In the genomic region with DNA sequence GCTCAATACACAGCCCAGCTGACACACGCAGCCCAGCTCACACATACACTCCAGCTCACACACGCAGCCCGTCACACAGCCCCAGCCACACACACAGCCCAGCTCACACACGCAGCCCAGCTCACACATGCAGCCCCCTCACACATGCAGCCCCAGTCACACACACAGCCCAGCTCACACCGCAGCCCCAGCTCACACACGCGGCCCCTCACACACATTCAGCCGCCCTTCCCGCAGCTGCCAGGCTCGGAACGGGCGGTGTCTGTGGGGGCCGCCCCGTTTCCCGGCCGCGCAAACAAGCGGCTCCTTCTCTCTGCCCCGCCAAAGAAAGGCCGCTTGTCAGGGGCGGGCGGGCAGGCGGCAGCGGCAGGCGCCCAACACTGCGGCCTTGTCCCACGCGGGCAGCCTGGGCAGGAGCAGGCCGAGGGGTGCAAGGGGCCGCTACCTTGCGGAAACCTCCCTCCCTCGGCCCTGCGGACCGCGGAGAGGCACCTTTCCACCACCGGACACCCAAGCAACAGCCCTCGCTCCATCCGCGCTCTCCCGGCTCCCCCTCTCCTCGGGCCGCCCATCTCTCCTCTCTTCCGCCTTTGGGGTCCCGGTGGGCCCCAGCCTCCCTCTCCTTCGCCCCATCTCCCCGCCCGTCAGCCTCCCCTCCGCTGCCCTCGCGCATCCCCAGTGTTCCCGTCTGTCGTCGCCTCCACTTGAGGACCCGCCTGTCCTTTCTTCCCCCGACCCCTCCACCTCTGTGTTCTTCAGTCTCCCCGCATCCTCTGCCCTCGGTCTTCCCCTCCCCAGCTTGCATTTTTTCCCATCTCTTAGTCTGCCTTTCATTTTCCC, we compare ENCODE assay signal across 8 cellular contexts. TPM values are rescaled to one million over a fixed set of nuclear protein-coding genes. Genes with fewer than 3 reads are reported as not detected.
A peak's percentile ranks its signal among the peaks of the same experiment; 100 is the strongest.
DNase-seq lines count a peak whose midpoint lies in the region; ATAC-seq and TF ChIP-seq lines count a peak whose summit lies in the region.

No MANE protein-coding gene starts in this region.

- H3K4me3 ChIP-seq in endodermal cell (ENCODE audit: low read length), result no peak overlapping the region
- H3K4me3 ChIP-seq in upper lobe of left lung, result peak overlapping the region; percentile 48 to 80 (median 65)

- TF ChIP-seq EP300 in upper lobe of left lung (IDR thresholded peaks at IDR 0.05), result no peak

- DNase-seq in CD4-positive, alpha-beta T cell, result peak in 6 of 10 experiments; percentile 4 to 29 (median 12)
- peak; percentile 72 for DNase-seq in activated CD4-positive, alpha-beta T cell treated with anti-CD3 and anti-CD28 coated beads, Interleukin-2, amount 10 ng/mL, durations not matched to agents 24 days and 14 days
- DNase-seq in endodermal cell (peak; percentile 73), upper lobe of left lung (peak in 1 of 2 donors; percentile 87), NCI-H1417 (lab: John Stamatoyannopoulos, UW) (no peak), NCI-H1105 (lab: John Stamatoyannopoulos, UW) (no peak)
- DNase-seq in natural killer cell treated with Interleukin-12 subunit alpha and Interleukin-12 subunit beta and Interleukin-15 and Interleukin-18, amount 100 ng/mL, for 72 hours (ENCODE audit: low spot score), result no peak

- no peak overlapping the region for H3K27ac ChIP-seq in CD4-positive, alpha-beta T cell (ENCODE audit: low read depth, low read length)
- H3K27ac ChIP-seq in endodermal cell (ENCODE audit: low read depth, low read length) (no peak overlapping the region), upper lobe of left lung (peak overlapping the region; percentile 90 to 96 (median 94))

- 7 to 19% methylated on average over 26 to 57 of the region's 57 CpGs for WGBS in endodermal cell (ENCODE audit: insufficient coverage in 1 of 2, insufficient read length in 1 of 2), 2 experiments
- 31 to 48% methylated on average over 24 to 57 of the region's 57 CpGs for WGBS in upper lobe of left lung, 2 donors

- TF ChIP-seq CTCF in CD4-positive, alpha-beta T cell (IDR thresholded peaks at IDR 0.05), result no peak
- TF ChIP-seq CTCF in endodermal cell (conservative IDR thresholded peaks at IDR 0.05) (no peak), upper lobe of left lung (IDR thresholded peaks at IDR 0.05) (no peak)

- POLR2A ChIA-PET in CD4-positive, alpha-beta T cell (lab: Charles Lee), result interaction anchor here (1.0 to 3.6 kb wide), 7 partner anchors 10 to 304 kb away, joined by 3 to 20 read pairs (median 6); partner anchors contain the start of genes ARCN1 and DDX6

- H3K36me3 ChIP-seq in endodermal cell (ENCODE audit: control insufficient read depth, insufficient read depth, low read length) (no peaks in the 10 kb centered on the region), upper lobe of left lung (peaks cover 0 to 12% (median 3%) of the 10 kb centered on the region in 4 donors)

- H3K4me1 ChIP-seq in endodermal cell (ENCODE audit: control insufficient read depth, insufficient read depth, low read length) (peaks cover 18% of the 10 kb centered on the region), upper lobe of left lung (peaks cover 58 to 68% (median 63%) of the 10 kb centered on the region in 4 donors)

- intact Hi-C loops in CD4-positive, alpha-beta T cell (cut with DNase I, micrococcal nuclease), result loop anchor here in 1 of 2 experiments (2.0 to 5.0 kb wide), 2 partner anchors 13 to 37 kb away; partner anchors contain the start of gene ARCN1
- intact Hi-C loops in activated CD4-positive, alpha-beta T cell treated with anti-CD3 and anti-CD28 coated beads, Interleukin-2, amount 10 ng/mL, durations not matched to agents 24 days and 14 days (cut with micrococcal nuclease), result loop anchor here (2.0 kb wide), 1 partner anchor 37 kb away; the partner anchor contains the start of gene ARCN1

- ATAC-seq in CD4-positive, alpha-beta T cell (ENCODE audit: poor library complexity), result no peak
- peak; percentile 18 to 46 for ATAC-seq in natural killer cell treated with Interleukin-12 subunit alpha and Interleukin-12 subunit beta and Interleukin-15 and Interleukin-18, amount 100 ng/mL, for 72 hours
- ATAC-seq in upper lobe of left lung (ENCODE audit: low FRiP score in 2 of 2), result no peak
- no peak for ATAC-seq in GM18505 (IDR thresholded peaks at IDR 0.05; ENCODE audit: unreplicated experiment)

- no peaks in the 10 kb centered on the region for H3K27me3 ChIP-seq in CD4-positive, alpha-beta T cell (ENCODE audit: control insufficient read depth, insufficient read depth, low read length)
- H3K27me3 ChIP-seq in endodermal cell (ENCODE audit: control insufficient read depth, insufficient read depth, low read length, poor library complexity, severe bottlenecking) (peaks cover 94% of the 10 kb centered on the region), upper lobe of left lung (peaks cover 0 to 10% (median 3%) of the 10 kb centered on the region in 4 donors)

- no peak overlapping the region for H3K9ac ChIP-seq in endodermal cell (ENCODE audit: extremely low read depth, low read length, poor library complexity, severe bottlenecking)

- H3K27ac Mint-ChIP-seq in CD4-positive, alpha-beta T cell, result peak overlapping the region; percentile 72
- peak overlapping the region; percentile 52 for H3K27ac Mint-ChIP-seq in activated CD4-positive, alpha-beta T cell treated with anti-CD3 and anti-CD28 coated beads, Interleukin-2, amount 10 ng/mL, durations not matched to agents 24 days and 14 days
- no peak overlapping the region for H3K27ac Mint-ChIP-seq in endodermal cell
- H3K27ac Mint-ChIP-seq in natural killer cell treated with Interleukin-12 subunit alpha and Interleukin-12 subunit beta and Interleukin-15 and Interleukin-18, amount 100 ng/mL, for 72 hours, result peak overlapping the region; percentile 17 to 66

- CTCF ChIA-PET in CD4-positive, alpha-beta T cell (lab: Charles Lee), result interaction anchor here (0.6 to 4.8 kb wide), 5 partner anchors 11 to 91 kb away, joined by 3 to 27 read pairs (median 3); no protein-coding TSS in a partner anchor

- no peaks in the 10 kb centered on the region for H3K36me3 Mint-ChIP-seq in CD4-positive, alpha-beta T cell (ENCODE audit: low read depth)
- peaks cover 6% of the 10 kb centered on the region for H3K36me3 Mint-ChIP-seq in activated CD4-positive, alpha-beta T cell treated with anti-CD3 and anti-CD28 coated beads, Interleukin-2, amount 10 ng/mL, durations not matched to agents 24 days and 14 days (ENCODE audit: low read depth)
- H3K36me3 Mint-ChIP-seq in endodermal cell (ENCODE audit: low read depth), result no peaks in the 10 kb centered on the region
- no peaks in the 10 kb centered on the region for H3K36me3 Mint-ChIP-seq in natural killer cell treated with Interleukin-12 subunit alpha and Interleukin-12 subunit beta and Interleukin-15 and Interleukin-18, amount 100 ng/mL, for 72 hours

- peak overlapping the region; percentile 78 for H3K4me3 Mint-ChIP-seq in CD4-positive, alpha-beta T cell
- H3K4me3 Mint-ChIP-seq in activated CD4-positive, alpha-beta T cell treated with anti-CD3 and anti-CD28 coated beads, Interleukin-2, amount 10 ng/mL, durations not matched to agents 24 days and 14 days, result peak overlapping the region; percentile 76
- peak overlapping the region; percentile 42 for H3K4me3 Mint-ChIP-seq in endodermal cell
- peak overlapping the region; percentile 85 for H3K4me3 Mint-ChIP-seq in natural killer cell treated with Interleukin-12 subunit alpha and Interleukin-12 subunit beta and Interleukin-15 and Interleukin-18, amount 100 ng/mL, for 72 hours

- TF ChIP-seq POLR2A in upper lobe of left lung (IDR thresholded peaks at IDR 0.05) (peak in 1 of 4 donors; percentile 16), GM18505 (IDR thresholded peaks at IDR 0.05; ENCODE audit: borderline replicate concordance, extremely low read depth, insufficient read depth, insufficient read length) (no peak)

- H3K4me1 Mint-ChIP-seq in CD4-positive, alpha-beta T cell (ENCODE audit: low read depth), result peaks cover 24% of the 10 kb centered on the region
- peaks cover 25% of the 10 kb centered on the region for H3K4me1 Mint-ChIP-seq in activated CD4-positive, alpha-beta T cell treated with anti-CD3 and anti-CD28 coated beads, Interleukin-2, amount 10 ng/mL, durations not matched to agents 24 days and 14 days
- peaks cover 40% of the 10 kb centered on the region for H3K4me1 Mint-ChIP-seq in endodermal cell
- peaks cover 19 to 25% of the 10 kb centered on the region in 2 donors for H3K4me1 Mint-ChIP-seq in natural killer cell treated with Interleukin-12 subunit alpha and Interleukin-12 subunit beta and Interleukin-15 and Interleukin-18, amount 100 ng/mL, for 72 hours (ENCODE audit: low read depth in 2 of 2)

- H3K27me3 Mint-ChIP-seq in CD4-positive, alpha-beta T cell, result peaks cover 25% of the 10 kb centered on the region
- H3K27me3 Mint-ChIP-seq in activated CD4-positive, alpha-beta T cell treated with anti-CD3 and anti-CD28 coated beads, Interleukin-2, amount 10 ng/mL, durations not matched to agents 24 days and 14 days, result peaks cover 37% of the 10 kb centered on the region
- H3K27me3 Mint-ChIP-seq in endodermal cell (ENCODE audit: insufficient read depth), result peaks cover 90% of the 10 kb centered on the region
- peaks cover 21 to 26% of the 10 kb centered on the region in 2 donors for H3K27me3 Mint-ChIP-seq in natural killer cell treated with Interleukin-12 subunit alpha and Interleukin-12 subunit beta and Interleukin-15 and Interleukin-18, amount 100 ng/mL, for 72 hours

- H3K9me3 ChIP-seq in CD4-positive, alpha-beta T cell (ENCODE audit: control insufficient read depth, low read length), result no peaks in the 10 kb centered on the region
- H3K9me3 ChIP-seq in endodermal cell (ENCODE audit: control insufficient read depth, low read length), result no peaks in the 10 kb centered on the region
- no peaks in the 10 kb centered on the region for H3K9me3 ChIP-seq in upper lobe of left lung

- no peaks in the 10 kb centered on the region for H3K9me3 Mint-ChIP-seq in CD4-positive, alpha-beta T cell
- no peaks in the 10 kb centered on the region for H3K9me3 Mint-ChIP-seq in activated CD4-positive, alpha-beta T cell treated with anti-CD3 and anti-CD28 coated beads, Interleukin-2, amount 10 ng/mL, durations not matched to agents 24 days and 14 days
- H3K9me3 Mint-ChIP-seq in endodermal cell, result no peaks in the 10 kb centered on the region
- H3K9me3 Mint-ChIP-seq in natural killer cell treated with Interleukin-12 subunit alpha and Interleukin-12 subunit beta and Interleukin-15 and Interleukin-18, amount 100 ng/mL, for 72 hours, result no peaks in the 10 kb centered on the region

RNA-seq across cellular contexts. Expression of gene PHLDB1, which starts 2.2 kb away (rescaled TPM):
- 1 to 10 TPM; 1.8 to 2.3 TPM for total RNA-seq in CD4-positive, alpha-beta T cell
- total RNA-seq in activated CD4-positive, alpha-beta T cell treated with anti-CD3 and anti-CD28 coated beads, Interleukin-2, amount 10 ng/mL, durations not matched to agents 24 days and 14 days, result 1.3 and 1.7 TPM in 2 replicates
- total RNA-seq in endodermal cell (10 to 100 TPM; 45.9 to 54.9 TPM), upper lobe of left lung (100 to 1,000 TPM in 3 of 6 donors, 10 to 100 TPM in 3; 45.5 to 188 (median 100) TPM)
- polyA plus RNA-seq in endodermal cell (2013, experiment 1 of 2), result 106 TPM
- polyA plus RNA-seq in endodermal cell (2013, experiment 2 of 2), result 105 TPM
- 1 to 10 TPM in 1 of 2 donors, under 1 TPM in 1; 0.98 to 2.6 TPM for total RNA-seq in natural killer cell treated with Interleukin-12 subunit alpha and Interleukin-12 subunit beta and Interleukin-15 and Interleukin-18, amount 100 ng/mL, for 72 hours

RNA-seq across cellular contexts. Expression of gene ARCN1, which starts 37.4 kb away (rescaled TPM):
- 10 to 100 TPM; 73.7 to 78.6 TPM for total RNA-seq in CD4-positive, alpha-beta T cell
- total RNA-seq in activated CD4-positive, alpha-beta T cell treated with anti-CD3 and anti-CD28 coated beads, Interleukin-2, amount 10 ng/mL, durations not matched to agents 24 days and 14 days, result 147 and 150 TPM in 2 replicates
- total RNA-seq in endodermal cell (100 to 1,000 TPM; 130 to 161 TPM), upper lobe of left lung (100 to 1,000 TPM in 3 of 6 donors, 10 to 100 TPM in 3; 29.3 to 121 (median 94.6) TPM)
- 133 TPM for polyA plus RNA-seq in endodermal cell (2013, experiment 1 of 2)
- polyA plus RNA-seq in endodermal cell (2013, experiment 2 of 2), result 134 TPM
- 100 to 1,000 TPM; 152 to 212 TPM for total RNA-seq in natural killer cell treated with Interleukin-12 subunit alpha and Interleukin-12 subunit beta and Interleukin-15 and Interleukin-18, amount 100 ng/mL, for 72 hours

RNA-seq across cellular contexts. Expression of gene IFT46, which starts 43.9 kb away (rescaled TPM):
- total RNA-seq in CD4-positive, alpha-beta T cell, result 1 to 10 TPM; 4.9 to 6.3 TPM
- 17.6 and 19.1 TPM in 2 replicates for total RNA-seq in activated CD4-positive, alpha-beta T cell treated with anti-CD3 and anti-CD28 coated beads, Interleukin-2, amount 10 ng/mL, durations not matched to agents 24 days and 14 days
- 10 to 100 TPM in 1 of 2 donors, 1 to 10 TPM in 1; 9.1 to 13.7 TPM for total RNA-seq in endodermal cell
- 26.6 TPM for polyA plus RNA-seq in endodermal cell (2013, experiment 1 of 2)
- 24.0 TPM for polyA plus RNA-seq in endodermal cell (2013, experiment 2 of 2)
- 10 to 100 TPM; 12.1 to 13.2 TPM for total RNA-seq in natural killer cell treated with Interleukin-12 subunit alpha and Interleukin-12 subunit beta and Interleukin-15 and Interleukin-18, amount 100 ng/mL, for 72 hours
- 10 to 100 TPM in 5 of 6 donors, 1 to 10 TPM in 1; 7.5 to 38.3 (median 21.5) TPM for total RNA-seq in upper lobe of left lung

Comparison
In these comparisons a context has a peak if more than half of its experiments do, and no peak if none do; other contexts are left out.
1. ATAC-seq: peak in natural killer cell treated with Interleukin-12 subunit alpha and Interleukin-12 subunit beta and Interleukin-15 and Interleukin-18, amount 100 ng/mL, for 72 hours (2 of 2); none in CD4-positive, alpha-beta T cell (single experiment), upper lobe of left lung (0 of 2) and GM18505 (single experiment).
2. DNase-seq: peak in CD4-positive, alpha-beta T cell (6 of 10), activated CD4-positive, alpha-beta T cell treated with anti-CD3 and anti-CD28 coated beads, Interleukin-2, amount 10 ng/mL, durations not matched to agents 24 days and 14 days (single experiment) and endodermal cell (single experiment); none in natural killer cell treated with Interleukin-12 subunit alpha and Interleukin-12 subunit beta and Interleukin-15 and Interleukin-18, amount 100 ng/mL, for 72 hours (single experiment), NCI-H1417 (0 of 3) and NCI-H1105 (single experiment).
3. H3K27ac ChIP-seq: peak in upper lobe of left lung (4 of 4); none in CD4-positive, alpha-beta T cell (single experiment) and endodermal cell (single experiment).
4. RNA of gene PHLDB1, which starts 2.2 kb away (total RNA-seq): 45.5 to 188 TPM in upper lobe of left lung and 45.9 to 54.9 TPM in endodermal cell; 0.98 to 2.6 TPM in natural killer cell treated with Interleukin-12 subunit alpha and Interleukin-12 subunit beta and Interleukin-15 and Interleukin-18, amount 100 ng/mL, for 72 hours, 1.8 to 2.3 TPM in CD4-positive, alpha-beta T cell and 1.3 to 1.7 TPM in activated CD4-positive, alpha-beta T cell treated with anti-CD3 and anti-CD28 coated beads, Interleukin-2, amount 10 ng/mL, durations not matched to agents 24 days and 14 days; every median in the first group is over 10 times any median in the second.
5. Peak in every context shown above with its lines, with median percentiles within 50 percentile points of each other: H3K4me3 Mint-ChIP-seq.